26 cellular contexts compared by ENCODE assay signal in the genomic region with DNA sequence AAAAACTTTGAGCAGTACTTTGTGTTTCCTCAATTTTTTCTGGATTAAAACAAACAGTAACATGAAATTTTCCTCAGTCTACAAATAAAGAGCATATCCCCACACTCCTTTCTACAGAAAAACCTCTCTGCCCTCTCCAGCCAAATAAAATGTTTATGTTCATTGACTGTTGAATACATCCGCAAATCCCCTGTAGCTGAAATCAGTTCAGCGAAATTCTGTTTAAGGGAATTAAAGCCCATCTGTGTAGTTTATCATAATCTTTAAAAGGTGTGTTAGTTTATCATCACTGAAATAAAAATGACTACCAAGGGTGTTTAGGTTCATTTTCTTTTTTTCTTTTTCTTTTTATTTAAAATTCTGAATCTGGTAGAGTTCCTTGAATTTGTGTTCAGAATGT.
DNase-seq lines count a peak whose midpoint lies in the region; ATAC-seq and TF ChIP-seq lines count a peak whose summit lies in the region.
"Had no signal": no experiment of that assay in that cellular context is flagged by ENCODE, and none has a peak within 500 bp of the region (broad histone marks: within the 10 kb centered on the region; RNA-seq: fewer than 3 reads in every experiment).

No MANE protein-coding gene starts in this region.

- H3K9me3 ChIP-seq in endodermal cell (ENCODE audit: control insufficient read depth, low read length), result no peaks in the 10 kb centered on the region
- H3K9me3 ChIP-seq: A549; BLaER1 treated with 17β-estradiol and CSF1 and Interleukin-3, amounts not matched to agents 10 nM and 100 nM; Caco-2 had no signal

- H3K27ac Mint-ChIP-seq in activated T-cell treated with anti-CD3 and anti-CD28 coated beads, Interleukin-2, amount 50 U/mL, for 72 hours, result peak overlapping the region; percentile 83
- H3K27ac Mint-ChIP-seq in endodermal cell, result peak overlapping the region; percentile 69
- H3K27ac Mint-ChIP-seq: B cell; CD4-positive, alpha-beta T cell; CD8-positive, alpha-beta T cell had no signal

- H3K4me1 ChIP-seq in KMS-11 (ENCODE audit: low read depth, poor library complexity, severe bottlenecking), result peaks cover 81% of the 10 kb centered on the region
- H3K4me1 ChIP-seq in endodermal cell (ENCODE audit: control insufficient read depth, insufficient read depth, low read length), result peaks cover 11% of the 10 kb centered on the region
- H3K4me1 ChIP-seq: A549; BLaER1 treated with 17β-estradiol and CSF1 and Interleukin-3, amounts not matched to agents 10 nM and 100 nM had no signal

- H3K79me2 ChIP-seq in KMS-11 (ENCODE audit: insufficient read depth, low read depth), result no peaks in the 10 kb centered on the region

- H3K27ac ChIP-seq in KMS-11 (no peak overlapping the region), endodermal cell (ENCODE audit: low read depth, low read length) (no peak overlapping the region)
- H3K27ac ChIP-seq: 22Rv1; A549; BLaER1 treated with 17β-estradiol and CSF1 and Interleukin-3, amounts not matched to agents 10 nM and 100 nM; C4-2B had no signal

- H3K27me3 ChIP-seq in KMS-11 (ENCODE audit: insufficient read depth, low read depth), result no peaks in the 10 kb centered on the region
- H3K27me3 ChIP-seq in endodermal cell (ENCODE audit: control insufficient read depth, insufficient read depth, low read length, poor library complexity, severe bottlenecking), result no peaks in the 10 kb centered on the region
- H3K27me3 ChIP-seq: BLaER1 treated with 17β-estradiol and CSF1 and Interleukin-3, amounts not matched to agents 10 nM and 100 nM had no signal

- H2AFZ ChIP-seq in KMS-11 (ENCODE audit: low read depth), result no peak overlapping the region

- peak overlapping the region; percentile 45; the same call in 1 of the 2 replicates for H3K4me2 ChIP-seq in KMS-11
- H3K4me2 ChIP-seq: A549; BLaER1 treated with 17β-estradiol and CSF1 and Interleukin-3, amounts not matched to agents 10 nM and 100 nM had no signal

- peaks cover 0 to 2% of the 10 kb centered on the region in 2 donors for H3K9me3 Mint-ChIP-seq in activated T-cell treated with anti-CD3 and anti-CD28 coated beads, Interleukin-2, amount 50 U/mL, for 72 hours
- H3K9me3 Mint-ChIP-seq in endodermal cell, result peaks cover 13% of the 10 kb centered on the region
- H3K9me3 Mint-ChIP-seq: CD4-positive, alpha-beta T cell; CD8-positive, alpha-beta T cell had no signal

- no peak for DNase-seq in activated T-cell treated with anti-CD3 and anti-CD28 coated beads, Interleukin-2, amount 50 U/mL, for 72 hours
- DNase-seq in activated T-cell treated with anti-CD3 and anti-CD28 coated beads, Interleukin-2, amount 50 U/mL, for 1 hour, result no peak
- DNase-seq in NCI-H82 treated with DMSO at 0.1 percent for 48 hours (lab: John Stamatoyannopoulos, UW; ENCODE audit: unreplicated experiment) (peak; percentile 12), endodermal cell (no peak)
- no peak for DNase-seq in activated CD8-positive, alpha-beta memory T cell treated with anti-CD3 and anti-CD28 coated beads, Interleukin-2, amount 50 U/mL, for 48 hours
- DNase-seq: AML-193; Caco-2; Calu3; CD4-positive, alpha-beta T cell; CD8-positive, alpha-beta T cell; DMS 273 treated with DMSO at 0.1 percent for 48 hours; DMS153; DMS53; DMS79; DND-41; EL; GDM1 had no signal

- H3K4me3 ChIP-seq in KMS-11 (IDR thresholded peaks at IDR 0.05; ENCODE audit: insufficient read depth, low read depth, low read length) (no peak overlapping the region), endodermal cell (ENCODE audit: low read length) (no peak overlapping the region)
- H3K4me3 ChIP-seq: A549; BLaER1 treated with 17β-estradiol and CSF1 and Interleukin-3, amounts not matched to agents 10 nM and 100 nM; GM12878 had no signal

- no peaks in the 10 kb centered on the region for H4K20me1 ChIP-seq in KMS-11 (ENCODE audit: insufficient read depth)
- H4K20me1 ChIP-seq: BLaER1 treated with 17β-estradiol and CSF1 and Interleukin-3, amounts not matched to agents 10 nM and 100 nM had no signal

- TF ChIP-seq CTCF in KMS-11 (conservative IDR thresholded peaks at IDR 0.05; ENCODE audit: low read depth, low read length), result no peak
- TF ChIP-seq CTCF in endodermal cell (conservative IDR thresholded peaks at IDR 0.05), result no peak

- no peak overlapping the region for H3K4me3 Mint-ChIP-seq in activated T-cell treated with anti-CD3 and anti-CD28 coated beads, Interleukin-2, amount 50 U/mL, for 72 hours
- no peak overlapping the region for H3K4me3 Mint-ChIP-seq in endodermal cell
- H3K4me3 Mint-ChIP-seq: B cell; CD4-positive, alpha-beta T cell; CD8-positive, alpha-beta T cell had no signal

- H3K4me1 Mint-ChIP-seq in activated T-cell treated with anti-CD3 and anti-CD28 coated beads, Interleukin-2, amount 50 U/mL, for 72 hours (ENCODE audit: low read depth), result peaks cover 18% of the 10 kb centered on the region
- peaks cover 35% of the 10 kb centered on the region for H3K4me1 Mint-ChIP-seq in endodermal cell
- H3K4me1 Mint-ChIP-seq: B cell had no signal

- ATAC-seq in activated T-cell treated with anti-CD3 and anti-CD28 coated beads, Interleukin-2, amount 50 U/mL, for 72 hours (replicated peaks in 1 of 2), result no peak
- no peak for ATAC-seq in GM18868 (IDR thresholded peaks at IDR 0.05; ENCODE audit: unreplicated experiment)
- ATAC-seq in HG03457 (IDR thresholded peaks at IDR 0.05; ENCODE audit: unreplicated experiment), result no peak
- ATAC-seq: A549; CD8-positive, alpha-beta T cell; GM12878 had no signal

- peaks cover 4 to 11% of the 10 kb centered on the region in 2 donors for H3K36me3 Mint-ChIP-seq in activated T-cell treated with anti-CD3 and anti-CD28 coated beads, Interleukin-2, amount 50 U/mL, for 72 hours (ENCODE audit: insufficient read depth in 2 of 2)
- H3K36me3 Mint-ChIP-seq in endodermal cell (ENCODE audit: low read depth), result peaks cover 6% of the 10 kb centered on the region
- H3K36me3 Mint-ChIP-seq: CD8-positive, alpha-beta T cell had no signal

- H3K9ac ChIP-seq in KMS-11, result no peak overlapping the region
- H3K9ac ChIP-seq in endodermal cell (ENCODE audit: extremely low read depth, low read length, poor library complexity, severe bottlenecking), result no peak overlapping the region
- H3K9ac ChIP-seq: BLaER1 treated with 17β-estradiol and CSF1 and Interleukin-3, amounts not matched to agents 10 nM and 100 nM had no signal

- no peaks in the 10 kb centered on the region for H3K27me3 Mint-ChIP-seq in activated T-cell treated with anti-CD3 and anti-CD28 coated beads, Interleukin-2, amount 50 U/mL, for 72 hours (ENCODE audit: low read depth)
- H3K27me3 Mint-ChIP-seq in endodermal cell (ENCODE audit: insufficient read depth), result no peaks in the 10 kb centered on the region
- H3K27me3 Mint-ChIP-seq: B cell; CD4-positive, alpha-beta T cell had no signal

- 92% methylated on average over 2 of the region's 2 CpGs; no CpG with 5 or more reads in 1 of the 2 experiments for WGBS in endodermal cell (ENCODE audit: insufficient coverage in 1 of 2, insufficient read length in 1 of 2), 2 experiments

- H3K36me3 ChIP-seq in KMS-11 (ENCODE audit: insufficient read depth) (no peaks in the 10 kb centered on the region), endodermal cell (ENCODE audit: control insufficient read depth, insufficient read depth, low read length) (no peaks in the 10 kb centered on the region)
- H3K36me3 ChIP-seq: BLaER1 treated with 17β-estradiol and CSF1 and Interleukin-3, amounts not matched to agents 10 nM and 100 nM had no signal
